ENCODE assay signal across 23 cellular contexts in the genomic region with DNA sequence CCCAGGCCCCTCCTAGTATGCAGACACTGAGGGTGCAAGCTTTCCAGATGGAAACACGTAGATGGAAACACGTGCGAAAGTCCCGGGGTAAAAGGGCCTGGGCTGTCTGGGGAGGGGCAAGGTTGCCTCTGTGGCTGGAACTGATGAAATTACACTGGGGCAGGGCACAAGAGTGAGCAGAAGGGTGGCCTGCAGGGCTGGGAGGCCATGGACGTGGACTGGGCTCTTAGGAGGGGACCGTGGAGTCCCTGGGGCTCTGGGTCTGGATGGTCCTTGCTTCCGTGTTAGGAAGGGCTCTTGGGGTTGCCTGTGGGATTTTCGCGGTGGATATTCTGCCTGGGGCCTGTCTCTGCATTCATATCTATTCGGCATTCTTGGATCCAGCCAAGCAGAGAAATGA.
"Had no signal": no experiment of that assay in that cellular context is flagged by ENCODE, and none has a peak within 500 bp of the region (broad histone marks: within the 10 kb centered on the region; RNA-seq: fewer than 3 reads in every experiment).

No MANE protein-coding gene starts in this region.

- ATAC-seq: foreskin keratinocyte, gastroesophageal sphincter, heart left ventricle, left lung, left ventricle myocardium superior, lower lobe of right lung, mucosa of descending colon had no signal

- H3K4me3 Mint-ChIP-seq: immature natural killer cell, mesothelial cell of epicardium had no signal

- H3K36me3 ChIP-seq: esophagus muscularis mucosa, gastroesophageal sphincter, heart left ventricle, left lung, lower lobe of right lung had no signal

- H3K27ac ChIP-seq: coronary artery, dorsolateral prefrontal cortex, esophagus muscularis mucosa, foreskin keratinocyte, gastroesophageal sphincter, heart left ventricle, hepatocyte, left lung, lower lobe of right lung had no signal

- H3K79me2 ChIP-seq: hepatocyte had no signal

- H3K4me2 ChIP-seq: hepatocyte had no signal

- H3K4me3 ChIP-seq: coronary artery, dorsolateral prefrontal cortex, esophagus muscularis mucosa, gastroesophageal sphincter, heart left ventricle, hepatocyte, left lung, lower lobe of right lung, mucosa of descending colon had no signal

- H3K9me3 ChIP-seq: esophagus muscularis mucosa, gastroesophageal sphincter, heart left ventricle, left lung, lower lobe of right lung, mucosa of descending colon had no signal

- H3K36me3 Mint-ChIP-seq: immature natural killer cell, mesothelial cell of epicardium had no signal

- DNase-seq: dermis blood vessel endothelial cell; dorsolateral prefrontal cortex; effector CD4-positive, alpha-beta T cell; effector memory CD4-positive, alpha-beta T cell; foreskin keratinocyte; heart left ventricle; hypothalamus; immature natural killer cell; left cardiac atrium; left lung; left ventricle myocardium superior; lower lobe of right lung; mesenchymal stem cell; mucosa of descending colon had no signal

- H2AFZ ChIP-seq: hepatocyte had no signal

- H3K4me1 ChIP-seq: esophagus muscularis mucosa, foreskin keratinocyte, gastroesophageal sphincter, heart left ventricle, left lung, lower lobe of right lung had no signal

- H3K27ac Mint-ChIP-seq: immature natural killer cell, mesothelial cell of epicardium had no signal

- H3K27me3 ChIP-seq: foreskin keratinocyte, hepatocyte, left lung had no signal

- H3K4me1 Mint-ChIP-seq: mesothelial cell of epicardium had no signal

- H3K9me3 Mint-ChIP-seq: immature natural killer cell, mesothelial cell of epicardium had no signal

- FAIRE-seq: colon, endothelial cell of umbilical vein, frontal cortex, keratinocyte had no signal
